Comparison of ENCODE assay signal across 13 cellular contexts in genomic region chr5:82881571-82882200, GRCh38.
A peak's percentile ranks its signal among the peaks of the same experiment; 100 is the strongest.
DNase-seq lines count a peak whose midpoint lies in the region; ATAC-seq lines count a peak whose summit lies in the region.
"Had no signal": no experiment of that assay in that cellular context is flagged by ENCODE, and none has a peak within 500 bp of the region (broad histone marks: within the 10 kb centered on the region; RNA-seq: fewer than 3 reads in every experiment).

No MANE protein-coding gene starts in this region.

- in situ Hi-C loops in ACHN (cut with HindIII; ENCODE audit: low pct_ligation_motif_present, low pct_unique_long_range_greater_than_20kb, low sequenced_read_pairs), result no loop called here

- H3K36me3 Mint-ChIP-seq in activated CD4-positive, alpha-beta T cell treated with anti-CD3 and anti-CD28 coated beads, Interleukin-2, amount 10 ng/mL, durations not matched to agents 24 days and 14 days (ENCODE audit: low read depth), result peaks cover 4% of the 10 kb centered on the region
- peaks cover 5% of the 10 kb centered on the region for H3K36me3 Mint-ChIP-seq in activated T-helper 2 cell treated with anti-CD3 and anti-CD28 coated beads, Interferon-gamma antibody, Interleukin-2, Interleukin-4, amounts not matched to agents 10 μg/mL and 5 μg/mL and 100 μg/mL, durations not matched to agents 14 hours and 24 hours and 36 hours (ENCODE audit: low read depth)
- H3K36me3 Mint-ChIP-seq: CD8-positive, alpha-beta T cell had no signal

- no peaks in the 10 kb centered on the region for H3K27me3 Mint-ChIP-seq in activated CD4-positive, alpha-beta T cell treated with anti-CD3 and anti-CD28 coated beads, Interleukin-2, amount 10 ng/mL, durations not matched to agents 24 days and 14 days
- H3K27me3 Mint-ChIP-seq in activated T-helper 2 cell treated with anti-CD3 and anti-CD28 coated beads, Interferon-gamma antibody, Interleukin-2, Interleukin-4, amounts not matched to agents 10 μg/mL and 5 μg/mL and 100 μg/mL, durations not matched to agents 14 hours and 24 hours and 36 hours (ENCODE audit: low read depth), result no peaks in the 10 kb centered on the region

- peak overlapping the region; percentile 32 for H3K4me3 Mint-ChIP-seq in activated CD4-positive, alpha-beta T cell treated with anti-CD3 and anti-CD28 coated beads, Interleukin-2, amount 10 ng/mL, durations not matched to agents 24 days and 14 days
- H3K4me3 Mint-ChIP-seq in activated T-helper 2 cell treated with anti-CD3 and anti-CD28 coated beads, Interferon-gamma antibody, Interleukin-2, Interleukin-4, amounts not matched to agents 10 μg/mL and 5 μg/mL and 100 μg/mL, durations not matched to agents 14 hours and 24 hours and 36 hours (ENCODE audit: low read depth), result peak overlapping the region; percentile 1
- H3K4me3 Mint-ChIP-seq: CD8-positive, alpha-beta T cell had no signal

- ATAC-seq in GM21360 (IDR thresholded peaks at IDR 0.05; ENCODE audit: unreplicated experiment) (peak; percentile 45), HG02973 (IDR thresholded peaks at IDR 0.05; ENCODE audit: unreplicated experiment) (peak; percentile 52), GM18861 (IDR thresholded peaks at IDR 0.05; ENCODE audit: unreplicated experiment) (no peak)
- ATAC-seq: CD8-positive, alpha-beta T cell; left cardiac atrium had no signal

- intact Hi-C loops in activated CD4-positive, alpha-beta T cell treated with anti-CD3 and anti-CD28 coated beads, Interleukin-2, amount 10 ng/mL, durations not matched to agents 24 days and 14 days (cut with micrococcal nuclease), result loop anchor here (5.0 to 10.0 kb wide), 2 partner anchors 204 to 517 kb away; no protein-coding TSS in a partner anchor
- intact Hi-C loops in activated T-helper 2 cell treated with anti-CD3 and anti-CD28 coated beads, Interferon-gamma antibody, Interleukin-2, Interleukin-4, amounts not matched to agents 10 μg/mL and 5 μg/mL and 100 μg/mL, durations not matched to agents 14 hours and 24 hours and 36 hours (cut with micrococcal nuclease), result no loop called here

- peak overlapping the region; percentile 36 for H3K27ac Mint-ChIP-seq in activated CD4-positive, alpha-beta T cell treated with anti-CD3 and anti-CD28 coated beads, Interleukin-2, amount 10 ng/mL, durations not matched to agents 24 days and 14 days
- peak overlapping the region; percentile 22 for H3K27ac Mint-ChIP-seq in activated T-helper 2 cell treated with anti-CD3 and anti-CD28 coated beads, Interferon-gamma antibody, Interleukin-2, Interleukin-4, amounts not matched to agents 10 μg/mL and 5 μg/mL and 100 μg/mL, durations not matched to agents 14 hours and 24 hours and 36 hours
- H3K27ac Mint-ChIP-seq: CD8-positive, alpha-beta T cell had no signal

- DNase-seq in activated CD4-positive, alpha-beta T cell treated with anti-CD3 and anti-CD28 coated beads, Interleukin-2, amount 10 ng/mL, durations not matched to agents 24 days and 14 days, result no peak
- DNase-seq in activated CD4-positive, alpha-beta T cell treated with anti-CD3 and anti-CD28 coated beads, Interleukin-2, amount 50 U/mL, for 4 hours, result no peak
- no peak for DNase-seq in activated T-helper 2 cell treated with anti-CD3 and anti-CD28 coated beads, Interferon-gamma antibody, Interleukin-2, Interleukin-4, amounts not matched to agents 10 μg/mL and 5 μg/mL and 100 μg/mL, durations not matched to agents 14 hours and 24 hours and 36 hours (ENCODE audit: low spot score)
- no peak for DNase-seq in HK-2 (ENCODE audit: unreplicated experiment)
- no peak for DNase-seq in ACHN
- DNase-seq: CD8-positive, alpha-beta T cell; erythroblast; IMR-90; left cardiac atrium; NCI-H1092 treated with DMSO at 0.1 percent for 48 hours had no signal

- peaks cover 22% of the 10 kb centered on the region for H3K4me1 Mint-ChIP-seq in activated CD4-positive, alpha-beta T cell treated with anti-CD3 and anti-CD28 coated beads, Interleukin-2, amount 10 ng/mL, durations not matched to agents 24 days and 14 days
- peaks cover 25% of the 10 kb centered on the region for H3K4me1 Mint-ChIP-seq in activated T-helper 2 cell treated with anti-CD3 and anti-CD28 coated beads, Interferon-gamma antibody, Interleukin-2, Interleukin-4, amounts not matched to agents 10 μg/mL and 5 μg/mL and 100 μg/mL, durations not matched to agents 14 hours and 24 hours and 36 hours (ENCODE audit: low read depth)

- peaks cover 21% of the 10 kb centered on the region for H3K9me3 Mint-ChIP-seq in activated CD4-positive, alpha-beta T cell treated with anti-CD3 and anti-CD28 coated beads, Interleukin-2, amount 10 ng/mL, durations not matched to agents 24 days and 14 days
- H3K9me3 Mint-ChIP-seq in activated T-helper 2 cell treated with anti-CD3 and anti-CD28 coated beads, Interferon-gamma antibody, Interleukin-2, Interleukin-4, amounts not matched to agents 10 μg/mL and 5 μg/mL and 100 μg/mL, durations not matched to agents 14 hours and 24 hours and 36 hours, result peaks cover 35% of the 10 kb centered on the region
